In genomic region chr19:2722541-2723344, GRCh38 we compare ENCODE assay signal across 8 cellular contexts. TPM values are rescaled to one million over a fixed set of nuclear protein-coding genes. Genes with fewer than 3 reads are reported as not detected.
A peak's percentile ranks its signal among the peaks of the same experiment; 100 is the strongest.
DNase-seq lines count a peak whose midpoint lies in the region; ATAC-seq and TF ChIP-seq lines count a peak whose summit lies in the region.

No MANE protein-coding gene starts in this region.

- in situ Hi-C loops in T47D (cut with HindIII; ENCODE audit: low pct_unique_long_range_greater_than_20kb, low sequenced_read_pairs): no loop called here

- intact Hi-C loops in left lung (cut with DNase I): no loop called here

- TF ChIP-seq CTCF in left lung (IDR thresholded peaks at IDR 0.05): no peak
- TF ChIP-seq CTCF in upper lobe of left lung (IDR thresholded peaks at IDR 0.05): no peak

- DNase-seq in DMS53 (lab: John Stamatoyannopoulos, UW): peak; percentile 75
- DNase-seq in DMS53 treated with DMSO at 0.1 percent for 48 hours (lab: John Stamatoyannopoulos, UW; ENCODE audit: unreplicated experiment): no peak
- peak; percentile 42 to 70 for DNase-seq in T47D (ENCODE audit: low read depth in 1 of 2, low spot score in 1 of 2)
- peak; percentile 65 to 85 for DNase-seq in left lung
- peak; percentile 47 to 86 for DNase-seq in upper lobe of left lung
- no peak for DNase-seq in D341Med (ENCODE audit: low spot score)
- no peak for DNase-seq in activated CD4-positive, CD25-positive, alpha-beta regulatory T cell treated with anti-CD3 and anti-CD28 coated beads, Interleukin-2, amount 50 U/mL, for 72 hours
- DNase-seq in NCI-H524 (lab: John Stamatoyannopoulos, UW): no peak

- 61 to 76% methylated on average over 11 to 28 of the region's 28 CpGs for WGBS in upper lobe of left lung, 2 donors

- no peak for TF ChIP-seq EP300 in upper lobe of left lung (IDR thresholded peaks at IDR 0.05)

- peak; percentile 93 for ATAC-seq in left lung
- peak; percentile 67 to 88 for ATAC-seq in upper lobe of left lung (ENCODE audit: low FRiP score in 2 of 2)

- no peak overlapping the region for H3K27ac ChIP-seq in left lung
- no peak overlapping the region for H3K27ac ChIP-seq in upper lobe of left lung

- peaks cover 22 to 95% of the 10 kb centered on the region in 2 donors for H3K27me3 ChIP-seq in left lung
- peaks cover 0 to 30% (median 23%) of the 10 kb centered on the region in 4 donors for H3K27me3 ChIP-seq in upper lobe of left lung

- H3K9me3 ChIP-seq in left lung (no peaks in the 10 kb centered on the region), upper lobe of left lung (no peaks in the 10 kb centered on the region)

- no peaks in the 10 kb centered on the region for H3K36me3 ChIP-seq in left lung
- H3K36me3 ChIP-seq in upper lobe of left lung: no peaks in the 10 kb centered on the region

- H3K4me1 ChIP-seq in left lung (peaks cover 2 to 8% of the 10 kb centered on the region in 2 donors), upper lobe of left lung (peaks cover 9 to 45% (median 16%) of the 10 kb centered on the region in 4 donors)

- no peak for TF ChIP-seq POLR2A in upper lobe of left lung (IDR thresholded peaks at IDR 0.05)

- H3K4me3 ChIP-seq in left lung (no peak overlapping the region), upper lobe of left lung (no peak overlapping the region)

RNA-seq across cellular contexts. Expression of gene DIRAS1, which starts 1.6 kb away (rescaled TPM):
- total RNA-seq in left lung (1 to 10 TPM in 1 of 2 donors, under 1 TPM in 1; 0.71 to 2.0 TPM), upper lobe of left lung (1 to 10 TPM in 1 of 6 donors, under 1 TPM in 2, not detected in 3; 0.15 to 1.3 (median 0.81) TPM)

RNA-seq across cellular contexts. Expression of gene SLC39A3, which starts 17.1 kb away (rescaled TPM):
- total RNA-seq in left lung (10 to 100 TPM; 28.4 to 33.6 TPM), upper lobe of left lung (10 to 100 TPM; 12.6 to 48.2 (median 30.6) TPM)

RNA-seq across cellular contexts. Expression of gene GNG7, which starts 20.2 kb away (rescaled TPM):
- total RNA-seq in left lung: 1 to 10 TPM; 3.8 to 5.7 TPM
- total RNA-seq in upper lobe of left lung: 1 to 10 TPM; 3.5 to 7.7 (median 7.1) TPM

Comparison
In these comparisons a context has a peak if more than half of its experiments do, and no peak if none do; other contexts are left out.
1. DNase-seq: peak in DMS53 (single experiment), T47D (2 of 2), left lung (2 of 2) and upper lobe of left lung (2 of 2); none in DMS53 treated with DMSO at 0.1 percent for 48 hours (single experiment), D341Med (single experiment), activated CD4-positive, CD25-positive, alpha-beta regulatory T cell treated with anti-CD3 and anti-CD28 coated beads, Interleukin-2, amount 50 U/mL, for 72 hours (single experiment) and NCI-H524 (0 of 2).